ENCODE assay signal across 35 cellular contexts in the genomic region with DNA sequence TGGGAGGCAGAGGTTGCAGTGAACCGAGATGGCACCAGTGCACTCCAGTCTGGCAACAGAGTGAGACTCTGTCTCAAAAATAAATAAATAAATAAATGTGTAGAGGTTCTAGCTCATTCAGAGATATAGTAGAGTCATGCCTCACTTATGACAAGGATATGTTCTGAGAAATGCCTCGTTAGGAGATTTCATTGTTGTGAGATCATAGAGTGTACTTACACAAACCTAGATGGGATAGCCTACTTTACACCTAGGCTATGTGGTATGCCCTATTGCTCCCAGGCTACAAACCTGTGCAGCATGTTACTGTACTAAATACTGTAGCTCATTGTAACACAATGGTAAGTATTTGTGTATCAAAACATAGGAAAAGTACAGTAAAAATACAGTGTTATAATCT.
"Had no signal": no experiment of that assay in that cellular context is flagged by ENCODE, and none has a peak within 500 bp of the region (broad histone marks: within the 10 kb centered on the region; RNA-seq: fewer than 3 reads in every experiment).

No MANE protein-coding gene starts in this region.

- ATAC-seq: activated CD4-positive, CD25-positive, alpha-beta regulatory T cell treated with anti-CD3 and anti-CD28 coated beads, Interleukin-2, amount 50 U/mL, for 24 hours; activated CD8-positive, alpha-beta T cell treated with anti-CD3 and anti-CD28 coated beads for 36 hours; activated naive CD8-positive, alpha-beta T cell treated with anti-CD3 and anti-CD28 coated beads, Interleukin-2, amount 50 U/mL, for 24 hours; activated T-cell treated with anti-CD3 and anti-CD28 coated beads, Interleukin-2, amount 50 U/mL, for 4 hours; activated T-helper 17 cell treated with anti-CD3 and anti-CD28 coated beads, Interleukin-2, amount 50 U/mL, for 72 hours; T-helper 17 cell had no signal

- H3K4me3 Mint-ChIP-seq: activated B cell treated with CpG ODN at 0.5 μM for 24 hours; activated CD8-positive, alpha-beta T cell treated with anti-CD3 and anti-CD28 coated beads for 36 hours; activated naive CD4-positive, alpha-beta T cell treated with anti-CD3 and anti-CD28 coated beads for 36 hours; activated naive CD4-positive, alpha-beta T cell treated with anti-CD3 and anti-CD28 coated beads, Interleukin-2, amount 50 U/mL, for 24 hours; activated naive CD8-positive, alpha-beta T cell treated with anti-CD3 and anti-CD28 coated beads for 36 hours; activated naive CD8-positive, alpha-beta T cell treated with anti-CD3 and anti-CD28 coated beads, Interleukin-2, amount 50 U/mL, for 24 hours; activated T-cell treated with anti-CD3 and anti-CD28 coated beads, Interleukin-2, amount 50 U/mL, for 4 hours; activated T-helper 17 cell treated with anti-CD3 and anti-CD28 coated beads, Interleukin-2, amount 50 U/mL, for 72 hours; brain; central memory CD8-positive, alpha-beta T cell; dendritic cell treated with granulocyte-macrophage colony-stimulating factor and Interleukin-4, amounts not matched to agents 40 ng/mL and 50 ng/mL, for 4 days; endodermal cell; T-helper 17 cell; T-helper 2 cell treated with Interferon-gamma antibody and Interleukin-4, amounts not matched to agents 5 μg/mL and 100 μg/mL, for 36 hours had no signal

- H3K9me3 ChIP-seq: adrenal gland, ascending aorta, breast epithelium had no signal

- H3K27ac ChIP-seq: adrenal gland, ascending aorta, breast epithelium, coronary artery, dorsolateral prefrontal cortex, WERI-Rb-1 had no signal

- H3K27me3 ChIP-seq: adrenal gland, ascending aorta, breast epithelium, dorsolateral prefrontal cortex had no signal

- H3K36me3 ChIP-seq: adrenal gland, ascending aorta, breast epithelium, WERI-Rb-1 had no signal

- H3K4me3 ChIP-seq: adrenal gland, ascending aorta, breast epithelium, coronary artery, dorsolateral prefrontal cortex had no signal

- FAIRE-seq: frontal cortex had no signal

- H3K36me3 Mint-ChIP-seq: activated naive CD4-positive, alpha-beta T cell treated with anti-CD3 and anti-CD28 coated beads, Interleukin-2, amount 50 U/mL, for 24 hours; activated naive CD8-positive, alpha-beta T cell treated with anti-CD3 and anti-CD28 coated beads for 36 hours; brain had no signal

- H3K9me3 Mint-ChIP-seq: activated B cell treated with CpG ODN at 0.5 μM for 24 hours; activated CD8-positive, alpha-beta T cell treated with anti-CD3 and anti-CD28 coated beads for 36 hours; activated naive CD4-positive, alpha-beta T cell treated with anti-CD3 and anti-CD28 coated beads for 36 hours; activated naive CD4-positive, alpha-beta T cell treated with anti-CD3 and anti-CD28 coated beads, Interleukin-2, amount 50 U/mL, for 24 hours; activated naive CD8-positive, alpha-beta T cell treated with anti-CD3 and anti-CD28 coated beads for 36 hours; activated naive CD8-positive, alpha-beta T cell treated with anti-CD3 and anti-CD28 coated beads, Interleukin-2, amount 50 U/mL, for 24 hours; activated T-cell treated with anti-CD3 and anti-CD28 coated beads, Interleukin-2, amount 50 U/mL, for 4 hours; activated T-helper 17 cell treated with anti-CD3 and anti-CD28 coated beads, Interleukin-2, amount 50 U/mL, for 72 hours; central memory CD8-positive, alpha-beta T cell; dendritic cell treated with granulocyte-macrophage colony-stimulating factor and Interleukin-4, amounts not matched to agents 40 ng/mL and 50 ng/mL, for 4 days; endodermal cell; T-helper 2 cell treated with Interferon-gamma antibody and Interleukin-4, amounts not matched to agents 5 μg/mL and 100 μg/mL, for 36 hours had no signal

- H3K27me3 Mint-ChIP-seq: activated B cell treated with CpG ODN at 0.5 μM for 24 hours; activated CD8-positive, alpha-beta T cell treated with anti-CD3 and anti-CD28 coated beads for 36 hours; activated naive CD4-positive, alpha-beta T cell treated with anti-CD3 and anti-CD28 coated beads, Interleukin-2, amount 50 U/mL, for 24 hours; activated naive CD8-positive, alpha-beta T cell treated with anti-CD3 and anti-CD28 coated beads for 36 hours; activated naive CD8-positive, alpha-beta T cell treated with anti-CD3 and anti-CD28 coated beads, Interleukin-2, amount 50 U/mL, for 24 hours; activated T-helper 17 cell treated with anti-CD3 and anti-CD28 coated beads, Interleukin-2, amount 50 U/mL, for 72 hours; central memory CD8-positive, alpha-beta T cell had no signal

- H3K27ac Mint-ChIP-seq: activated B cell treated with CpG ODN at 0.5 μM for 24 hours; activated CD8-positive, alpha-beta T cell treated with anti-CD3 and anti-CD28 coated beads for 36 hours; activated naive CD4-positive, alpha-beta T cell treated with anti-CD3 and anti-CD28 coated beads for 36 hours; activated naive CD8-positive, alpha-beta T cell treated with anti-CD3 and anti-CD28 coated beads for 36 hours; activated naive CD8-positive, alpha-beta T cell treated with anti-CD3 and anti-CD28 coated beads, Interleukin-2, amount 50 U/mL, for 24 hours; activated T-helper 17 cell treated with anti-CD3 and anti-CD28 coated beads, Interleukin-2, amount 50 U/mL, for 72 hours; brain; endodermal cell; T-helper 17 cell; T-helper 2 cell treated with Interferon-gamma antibody and Interleukin-4, amounts not matched to agents 5 μg/mL and 100 μg/mL, for 36 hours had no signal

- DNase-seq: activated B cell treated with CpG ODN at 0.5 μM for 24 hours; activated CD4-positive, alpha-beta T cell treated with anti-CD3 and anti-CD28 coated beads for 48 hours; activated CD4-positive, alpha-beta T cell treated with anti-CD3 and anti-CD28 coated beads, Interleukin-2, amount 50 U/mL, for 1 hour; activated CD4-positive, alpha-beta T cell treated with anti-CD3 and anti-CD28 coated beads, Interleukin-2, amount 50 U/mL, for 48 hours; activated CD8-positive, alpha-beta memory T cell treated with anti-CD3 and anti-CD28 coated beads for 24 hours; activated CD8-positive, alpha-beta T cell treated with anti-CD3 and anti-CD28 coated beads for 36 hours; activated effector memory CD4-positive, alpha-beta T cell treated with Interleukin-2 at 50 U/mL for 16 hours; activated gamma-delta T cell treated with Interleukin-2 at 50 U/mL for 16 hours; activated naive CD4-positive, alpha-beta T cell treated with anti-CD3 and anti-CD28 coated beads for 36 hours; activated naive CD8-positive, alpha-beta T cell treated with anti-CD3 and anti-CD28 coated beads for 36 hours; activated naive CD8-positive, alpha-beta T cell treated with anti-CD3 and anti-CD28 coated beads, Interleukin-2, amount 50 U/mL, for 24 hours; activated T-cell treated with anti-CD3 and anti-CD28 coated beads, Interleukin-2, amount 50 U/mL, for 4 hours; adrenal gland; amygdala; dorsolateral prefrontal cortex; effector memory CD4-positive, alpha-beta T cell; erythroblast; foreskin fibroblast; head of caudate nucleus; T-helper 1 cell; T-helper 17 cell; T1000; WERI-Rb-1 had no signal

- H3K4me1 ChIP-seq: adrenal gland, ascending aorta, breast epithelium had no signal

- H3K4me1 Mint-ChIP-seq: brain had no signal
